8 cellular contexts compared by ENCODE assay signal in the genomic region with DNA sequence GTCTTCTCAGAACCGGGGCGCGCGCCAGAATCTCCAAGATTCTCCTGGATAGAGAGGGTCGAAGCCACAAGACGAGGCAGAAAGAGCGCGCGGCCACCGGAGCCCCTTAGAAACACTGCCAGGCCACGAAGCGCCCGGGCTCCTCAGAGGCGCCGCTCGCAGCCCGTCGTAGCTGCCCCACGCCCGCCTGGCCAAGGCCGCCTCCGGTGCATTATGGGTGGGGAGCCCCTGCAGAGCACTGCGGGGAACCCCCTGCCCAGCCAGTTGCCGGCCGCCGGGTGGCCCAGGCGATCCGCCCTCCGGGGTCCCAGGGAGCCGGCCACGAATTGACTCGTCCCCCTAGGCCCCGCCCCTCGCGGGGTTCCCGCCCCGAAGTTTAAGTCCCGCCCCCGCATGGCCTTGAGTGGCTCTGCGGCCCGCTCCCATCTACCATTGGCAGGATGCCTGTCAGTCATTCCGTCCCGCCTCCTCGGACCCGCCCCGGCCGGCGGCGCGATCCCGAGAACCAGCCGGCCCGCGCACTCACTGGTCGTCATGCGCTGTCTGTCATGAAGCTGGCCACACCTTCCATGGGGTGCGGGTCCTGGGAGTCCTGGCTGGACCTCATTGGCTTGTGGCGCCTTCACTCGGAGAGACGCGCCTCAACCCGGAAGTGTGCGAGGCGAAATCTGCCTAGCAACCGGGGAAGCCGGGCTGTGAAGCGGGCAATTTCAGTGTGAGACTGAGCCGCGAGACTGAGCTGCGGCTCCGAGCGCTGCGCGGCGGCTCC. TPM values are rescaled to one million over a fixed set of nuclear protein-coding genes. Genes with fewer than 3 reads are reported as not detected.
A peak's percentile ranks its signal among the peaks of the same experiment; 100 is the strongest.
DNase-seq lines count a peak whose midpoint lies in the region; ATAC-seq and TF ChIP-seq lines count a peak whose summit lies in the region.

No MANE protein-coding gene starts in this region.

- no peak overlapping the region for H2BK20ac ChIP-seq in H9 (ENCODE audit: low read depth, low read length, poor library complexity, severe bottlenecking)

- in situ Hi-C loops in G401 (cut with HindIII; ENCODE audit: low sequenced_read_pairs), result no loop called here

- peaks cover 4 to 5% of the 10 kb centered on the region in 2 experiments; a peak in 4 of 5 replicates for H3K9me3 Mint-ChIP-seq in H9
- H3K9me3 Mint-ChIP-seq in nephron, result peaks cover 3% of the 10 kb centered on the region

- no peak overlapping the region for H4K5ac ChIP-seq in H9 (ENCODE audit: insufficient read length, low read depth, low read length)

- H3K27ac Mint-ChIP-seq in H9 (peak overlapping the region; percentile 40 to 68 (median 67); a peak in 3 of 7 replicates), nephron (peak overlapping the region; percentile 43 to 92 (median 90))

- peak overlapping the region; percentile 67 to 87 for H3K4me3 Mint-ChIP-seq in H9
- H3K4me3 Mint-ChIP-seq in nephron, result peak overlapping the region; percentile 91 to 97 (median 93)

- peaks cover 10% of the 10 kb centered on the region for H3K23me2 ChIP-seq in H9 (ENCODE audit: insufficient read length, low read depth, low read length, poor library complexity, severe bottlenecking)

- H4K8ac ChIP-seq in H9 (replicated peaks; ENCODE audit: insufficient read length, low read depth, low read length), result no peak overlapping the region

- no peaks in the 10 kb centered on the region for H4K20me1 ChIP-seq in H9 (ENCODE audit: control insufficient read depth, insufficient read depth, insufficient read length)

- H2AFZ ChIP-seq in H9 (ENCODE audit: low read length), result no peak overlapping the region

- peak; percentile 100 for DNase-seq in G401 (ENCODE audit: low spot score)
- DNase-seq in H9, result peak; percentile 100
- DNase-seq in M059J (ENCODE audit: low read depth), result peak; percentile 100
- DNase-seq in activated effector memory CD4-positive, alpha-beta T cell treated with anti-CD3 and anti-CD28 coated beads, Interleukin-2, amount 50 U/mL, for 16 hours, result peak; percentile 100
- peak; percentile 99 for DNase-seq in fibroblast of the aortic adventitia (ENCODE audit: low read depth)
- peak; percentile 100 for DNase-seq in stimulated activated naive CD8-positive, alpha-beta T cell treated with anti-CD3 and anti-CD28 coated beads, Interleukin-15, Interleukin-2, amounts not matched to agents 100 U/mL and 50 U/mL, for 24 hours

- H3K4me3 ChIP-seq in fibroblast of the aortic adventitia (ENCODE audit: low read depth, low read length), result peak overlapping the region; percentile 80

- TF ChIP-seq CTCF in H9 (conservative IDR thresholded peaks at IDR 0.05) (no peak), fibroblast of the aortic adventitia (IDR thresholded peaks at IDR 0.05; ENCODE audit: insufficient read depth, low read length) (peak; percentile 18), nephron (IDR thresholded peaks at IDR 0.05; ENCODE audit: unreplicated experiment in 3 of 3) (no peak)

- ATAC-seq in stimulated activated naive CD8-positive, alpha-beta T cell treated with anti-CD3 and anti-CD28 coated beads, Interleukin-15, Interleukin-2, amounts not matched to agents 100 U/mL and 50 U/mL, for 24 hours, result peak; percentile 95

- no peak overlapping the region for H2BK120ac ChIP-seq in H9 (ENCODE audit: low read depth, low read length, poor library complexity, severe bottlenecking)

- H2AK5ac ChIP-seq in H9 (ENCODE audit: insufficient read length, low read length), result no peak overlapping the region

- peaks cover 4% of the 10 kb centered on the region; the same call in 1 of the 2 replicates for H3K27me3 Mint-ChIP-seq in H9 (ENCODE audit: low read depth)
- no peaks in the 10 kb centered on the region for H3K27me3 Mint-ChIP-seq in nephron (ENCODE audit: low read depth)

- no peak overlapping the region for H3T11ph ChIP-seq in H9 (ENCODE audit: low read length)

- no peaks in the 10 kb centered on the region for H3K9me3 ChIP-seq in H9 (ENCODE audit: control insufficient read depth, low read depth, low read length)

- H3K27ac ChIP-seq in H9 (ENCODE audit: insufficient read length, low read depth, low read length), result no peak overlapping the region

- H2BK15ac ChIP-seq in H9 (ENCODE audit: low read depth, low read length), result no peak overlapping the region

- H3K14ac ChIP-seq in H9 (ENCODE audit: insufficient read depth, low read length), result 0 out of 2 replicates have a peak overlapping the region, but pooled peaks have one; percentile 16

- H3K79me1 ChIP-seq in H9 (ENCODE audit: insufficient read depth, low read depth, low read length, poor library complexity, severe bottlenecking), result peaks cover 5% of the 10 kb centered on the region

- no peaks in the 10 kb centered on the region; the same call in 1 of the 2 replicates for H3K4me1 ChIP-seq in H9 (ENCODE audit: insufficient read depth, low read length)

- peak overlapping the region; percentile 51 for H3K18ac ChIP-seq in H9 (ENCODE audit: insufficient read length, low read depth, low read length)

- no peak overlapping the region for H3K23ac ChIP-seq in H9 (ENCODE audit: insufficient read length, low read depth, low read length)

- H3K36me3 Mint-ChIP-seq in H9 (ENCODE audit: insufficient read depth in 1 of 3, low read depth in 3 of 3), result peaks cover 0 to 9% (median 3%) of the 10 kb centered on the region in 3 experiments; a peak in 2 of 7 replicates
- H3K36me3 Mint-ChIP-seq in nephron (ENCODE audit: low read depth), result peaks cover 4% of the 10 kb centered on the region

- H3K4me1 Mint-ChIP-seq in H9 (peaks cover 25 to 29% of the 10 kb centered on the region in 2 experiments), nephron (peaks cover 24% of the 10 kb centered on the region)

- no peak overlapping the region for H2BK12ac ChIP-seq in H9 (ENCODE audit: insufficient read length, low read depth, low read length)

- H3K4me2 ChIP-seq in H9 (ENCODE audit: insufficient read depth, insufficient read length, low read length), result peak overlapping the region; percentile 82

- H3K9ac ChIP-seq in H9 (ENCODE audit: extremely low read depth, insufficient read length, low read length), result peak overlapping the region; percentile 59

- H2BK5ac ChIP-seq in H9 (ENCODE audit: insufficient read length, low read length), result no peak overlapping the region

- no CpG with 5 or more reads among the region's 75 CpGs for WGBS in H9 (ENCODE audit: extremely low coverage, insufficient read length, low lambda C conversion rate)

- H4K91ac ChIP-seq in H9 (ENCODE audit: insufficient read length, low read depth, low read length), result no peak overlapping the region

- H3K79me2 ChIP-seq in H9 (ENCODE audit: insufficient read depth, low read length), result peaks cover 5% of the 10 kb centered on the region; the same call in 1 of the 2 replicates

- TF ChIP-seq POLR2A in Raji (IDR thresholded peaks at IDR 0.05; ENCODE audit: insufficient read depth, low read depth, low read length), result peak; percentile 19; the same call in 1 of the 2 replicates

- H3K27me3 ChIP-seq in H9 (ENCODE audit: insufficient read depth, low read length), result no peaks in the 10 kb centered on the region

- no peak overlapping the region for H3K4ac ChIP-seq in H9 (ENCODE audit: low read depth, low read length)

- no peak overlapping the region for H3K56ac ChIP-seq in H9 (ENCODE audit: insufficient read length, low read depth, low read length)

RNA-seq across cellular contexts. Expression of a gene that starts 20.2 kb away (rescaled TPM):
- total RNA-seq in G401 (2014; rRNA removed; shearing (Covaris generic)), result 47.2 and 80.3 TPM in 2 replicates
- total RNA-seq in H9 (2021), result 189 and 198 TPM in 2 replicates
- 18.3 and 48.7 TPM in 2 replicates for total RNA-seq in M059J (2014; rRNA removed; shearing (Covaris generic))
- 36.7 and 46.4 TPM in 2 replicates for total RNA-seq in fibroblast of the aortic adventitia (ENCODE audit: low replicate concordance)
